Comparison of ENCODE assay signal across 1 cellular context in genomic region chr7:42914009-42914725, GRCh38.
TF ChIP-seq lines count a peak whose summit lies in the region.

No MANE protein-coding gene starts in this region.

TF ChIP-seq in GM23338, 12 proteins besides CTCF, POLR2A, EP300 and RAD21 (continued from another document):
- TF ChIP-seq, protein P1, sequence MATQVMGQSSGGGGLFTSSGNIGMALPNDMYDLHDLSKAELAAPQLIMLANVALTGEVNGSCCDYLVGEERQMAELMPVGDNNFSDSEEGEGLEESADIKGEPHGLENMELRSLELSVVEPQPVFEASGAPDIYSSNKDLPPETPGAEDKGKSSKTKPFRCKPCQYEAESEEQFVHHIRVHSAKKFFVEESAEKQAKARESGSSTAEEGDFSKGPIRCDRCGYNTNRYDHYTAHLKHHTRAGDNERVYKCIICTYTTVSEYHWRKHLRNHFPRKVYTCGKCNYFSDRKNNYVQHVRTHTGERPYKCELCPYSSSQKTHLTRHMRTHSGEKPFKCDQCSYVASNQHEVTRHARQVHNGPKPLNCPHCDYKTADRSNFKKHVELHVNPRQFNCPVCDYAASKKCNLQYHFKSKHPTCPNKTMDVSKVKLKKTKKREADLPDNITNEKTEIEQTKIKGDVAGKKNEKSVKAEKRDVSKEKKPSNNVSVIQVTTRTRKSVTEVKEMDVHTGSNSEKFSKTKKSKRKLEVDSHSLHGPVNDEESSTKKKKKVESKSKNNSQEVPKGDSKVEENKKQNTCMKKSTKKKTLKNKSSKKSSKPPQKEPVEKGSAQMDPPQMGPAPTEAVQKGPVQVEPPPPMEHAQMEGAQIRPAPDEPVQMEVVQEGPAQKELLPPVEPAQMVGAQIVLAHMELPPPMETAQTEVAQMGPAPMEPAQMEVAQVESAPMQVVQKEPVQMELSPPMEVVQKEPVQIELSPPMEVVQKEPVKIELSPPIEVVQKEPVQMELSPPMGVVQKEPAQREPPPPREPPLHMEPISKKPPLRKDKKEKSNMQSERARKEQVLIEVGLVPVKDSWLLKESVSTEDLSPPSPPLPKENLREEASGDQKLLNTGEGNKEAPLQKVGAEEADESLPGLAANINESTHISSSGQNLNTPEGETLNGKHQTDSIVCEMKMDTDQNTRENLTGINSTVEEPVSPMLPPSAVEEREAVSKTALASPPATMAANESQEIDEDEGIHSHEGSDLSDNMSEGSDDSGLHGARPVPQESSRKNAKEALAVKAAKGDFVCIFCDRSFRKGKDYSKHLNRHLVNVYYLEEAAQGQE (IDR thresholded peaks at IDR 0.05; ENCODE audit: unreplicated experiment), result no peak
- TF ChIP-seq, protein P2, sequence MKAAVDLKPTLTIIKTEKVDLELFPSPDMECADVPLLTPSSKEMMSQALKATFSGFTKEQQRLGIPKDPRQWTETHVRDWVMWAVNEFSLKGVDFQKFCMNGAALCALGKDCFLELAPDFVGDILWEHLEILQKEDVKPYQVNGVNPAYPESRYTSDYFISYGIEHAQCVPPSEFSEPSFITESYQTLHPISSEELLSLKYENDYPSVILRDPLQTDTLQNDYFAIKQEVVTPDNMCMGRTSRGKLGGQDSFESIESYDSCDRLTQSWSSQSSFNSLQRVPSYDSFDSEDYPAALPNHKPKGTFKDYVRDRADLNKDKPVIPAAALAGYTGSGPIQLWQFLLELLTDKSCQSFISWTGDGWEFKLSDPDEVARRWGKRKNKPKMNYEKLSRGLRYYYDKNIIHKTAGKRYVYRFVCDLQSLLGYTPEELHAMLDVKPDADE (IDR thresholded peaks at IDR 0.05), result no peak
- TF ChIP-seq POLR2AphosphoS5 (IDR thresholded peaks at IDR 0.05; ENCODE audit: low read depth), result no peak
